In genomic region chr1:202968895-202969295, GRCh38 we compare ENCODE assay signal across 8 cellular contexts. TPM values are rescaled to one million over a fixed set of nuclear protein-coding genes. Genes with fewer than 3 reads are reported as not detected.
A peak's percentile ranks its signal among the peaks of the same experiment; 100 is the strongest.
DNase-seq lines count a peak whose midpoint lies in the region; ATAC-seq and TF ChIP-seq lines count a peak whose summit lies in the region.

No MANE protein-coding gene starts in this region.

- H3K36me3 ChIP-seq in H7 (replicated peaks; ENCODE audit: control insufficient read depth, insufficient read depth, low read length) (no peaks in the 10 kb centered on the region; the same call in 1 of the 2 replicates), endodermal cell (ENCODE audit: control insufficient read depth, insufficient read depth, low read length) (peaks cover 8% of the 10 kb centered on the region)

- H3K27me3 ChIP-seq in H7 (ENCODE audit: control insufficient read depth, insufficient read depth, low read length) (peaks cover 11% of the 10 kb centered on the region), endodermal cell (ENCODE audit: control insufficient read depth, insufficient read depth, low read length, poor library complexity, severe bottlenecking) (peaks cover 9% of the 10 kb centered on the region)

- peaks cover 3% of the 10 kb centered on the region for H3K36me3 Mint-ChIP-seq in T-helper 17 cell (ENCODE audit: low read depth)
- peaks cover 2% of the 10 kb centered on the region for H3K36me3 Mint-ChIP-seq in endodermal cell (ENCODE audit: low read depth)

- H3K9ac ChIP-seq in endodermal cell (ENCODE audit: extremely low read depth, low read length, poor library complexity, severe bottlenecking): no peak overlapping the region

- no peak overlapping the region for H3K27ac ChIP-seq in endodermal cell (ENCODE audit: low read depth, low read length)

- ATAC-seq in T-helper 17 cell: peak; percentile 43

- no peaks in the 10 kb centered on the region for H3K27me3 Mint-ChIP-seq in T-helper 17 cell
- H3K27me3 Mint-ChIP-seq in endodermal cell (ENCODE audit: insufficient read depth): peaks cover 3% of the 10 kb centered on the region

- TF ChIP-seq CTCF in endodermal cell (conservative IDR thresholded peaks at IDR 0.05): peak; percentile 85

- H3K4me1 ChIP-seq in endodermal cell (ENCODE audit: control insufficient read depth, insufficient read depth, low read length): peaks cover 14% of the 10 kb centered on the region

- H3K9me3 Mint-ChIP-seq in endodermal cell: no peaks in the 10 kb centered on the region

- H3K27ac Mint-ChIP-seq in T-helper 17 cell (peak overlapping the region; percentile 86), endodermal cell (peak overlapping the region; percentile 42)

- 45% methylated on average over 5 of the region's 5 CpGs; no CpG with 5 or more reads in 1 of the 2 experiments for WGBS in endodermal cell (ENCODE audit: insufficient coverage in 1 of 2, insufficient read length in 1 of 2), 2 experiments

- DNase-seq in activated CD4-positive, alpha-beta T cell treated with anti-CD3 and anti-CD28 coated beads for 4 hours: peak; percentile 22 to 24
- DNase-seq in activated CD4-positive, alpha-beta T cell treated with anti-CD3 and anti-CD28 coated beads, Interleukin-2, amount 50 U/mL, for 4 hours: no peak
- DNase-seq in H7: peak; percentile 79
- DNase-seq in NCI-H1092 treated with DMSO at 0.1 percent for 48 hours (lab: John Stamatoyannopoulos, UW): peak; percentile 57
- DNase-seq in T-helper 17 cell: no peak
- peak; percentile 78 for DNase-seq in endodermal cell
- DNase-seq in mucosa of gallbladder (ENCODE audit: low spot score): peak; percentile 66
- no peak for DNase-seq in NK-92 (lab: John Stamatoyannopoulos, UW; ENCODE audit: unreplicated experiment)

- H3K9me3 ChIP-seq in T-helper 17 cell (ENCODE audit: control insufficient read depth, low read length, poor library complexity, severe bottlenecking) (no peaks in the 10 kb centered on the region), endodermal cell (ENCODE audit: control insufficient read depth, low read length) (no peaks in the 10 kb centered on the region)

- H3K4me3 ChIP-seq in H7 (ENCODE audit: insufficient read depth, low read depth, low read length) (no peak overlapping the region), endodermal cell (ENCODE audit: low read length) (no peak overlapping the region)

- H3K4me1 Mint-ChIP-seq in T-helper 17 cell (peaks cover 27% of the 10 kb centered on the region), endodermal cell (peaks cover 36% of the 10 kb centered on the region)

- H3K4me3 Mint-ChIP-seq in T-helper 17 cell (no peak overlapping the region), endodermal cell (peak overlapping the region; percentile 14)

RNA-seq across cellular contexts. Expression of gene CYB5R1, which starts 1.8 kb away (rescaled TPM):
- 22.5 and 22.8 TPM in 2 replicates for total RNA-seq in H7 (2014; rRNA removed; shearing (Covaris generic))
- total RNA-seq in T-helper 17 cell (10 to 100 TPM; 41.6 to 42.4 TPM), endodermal cell (10 to 100 TPM; 15.7 to 18.0 TPM), mucosa of gallbladder (78.3 TPM)
- polyA plus RNA-seq in endodermal cell (2013, experiment 1 of 2): 26.7 TPM
- 25.8 TPM for polyA plus RNA-seq in endodermal cell (2013, experiment 2 of 2)

RNA-seq across cellular contexts. Expression of gene ADIPOR1, which starts 10.8 kb away (rescaled TPM):
- total RNA-seq in H7 (2014; rRNA removed; shearing (Covaris generic)): 133 and 134 TPM in 2 replicates
- 100 to 1,000 TPM in 1 of 2 donors, 10 to 100 TPM in 1; 65.8 to 126 TPM for total RNA-seq in T-helper 17 cell
- 10 to 100 TPM; 68.1 to 79.7 TPM for total RNA-seq in endodermal cell
- 62.2 TPM for polyA plus RNA-seq in endodermal cell (2013, experiment 1 of 2)
- polyA plus RNA-seq in endodermal cell (2013, experiment 2 of 2): 57.5 TPM
- total RNA-seq in mucosa of gallbladder: 80.4 TPM

RNA-seq across cellular contexts. Expression of gene TMEM183A, which starts 38.3 kb away (rescaled TPM):
- 164 and 193 TPM in 2 replicates for total RNA-seq in H7 (2014; rRNA removed; shearing (Covaris generic))
- 100 to 1,000 TPM; 118 to 130 TPM for total RNA-seq in T-helper 17 cell
- total RNA-seq in endodermal cell: 10 to 100 TPM; 88.9 to 89.7 TPM
- 76.9 TPM for polyA plus RNA-seq in endodermal cell (2013, experiment 1 of 2)
- polyA plus RNA-seq in endodermal cell (2013, experiment 2 of 2): 71.9 TPM
- total RNA-seq in mucosa of gallbladder: 46.3 TPM

RNA-seq across cellular contexts. Expression of gene KLHL12, which starts 41.9 kb away (rescaled TPM):
- 45.7 and 49.8 TPM in 2 replicates for total RNA-seq in H7 (2014; rRNA removed; shearing (Covaris generic))
- total RNA-seq in T-helper 17 cell (10 to 100 TPM; 16.7 to 21.1 TPM), endodermal cell (10 to 100 TPM; 34.4 to 39.4 TPM), mucosa of gallbladder (26.8 TPM)
- 31.4 TPM for polyA plus RNA-seq in endodermal cell (2013, experiment 1 of 2)
- 26.8 TPM for polyA plus RNA-seq in endodermal cell (2013, experiment 2 of 2)

RNA-seq across cellular contexts. Expression of gene PPFIA4, which starts 57.4 kb away (rescaled TPM):
- total RNA-seq in H7 (2014; rRNA removed; shearing (Covaris generic)): 3.1 and 7.4 TPM in 2 replicates
- total RNA-seq in T-helper 17 cell (1 to 10 TPM in 1 of 2 donors, under 1 TPM in 1; 0.81 to 1.5 TPM), endodermal cell (10 to 100 TPM in 1 of 2 donors, 1 to 10 TPM in 1; 8.4 to 12.1 TPM), mucosa of gallbladder (7.0 TPM)
- 10.6 TPM for polyA plus RNA-seq in endodermal cell (2013, experiment 1 of 2)
- 9.6 TPM for polyA plus RNA-seq in endodermal cell (2013, experiment 2 of 2)

Comparison
In these comparisons a context has a peak if more than half of its experiments do, and no peak if none do; other contexts are left out.
1. DNase-seq: peak in activated CD4-positive, alpha-beta T cell treated with anti-CD3 and anti-CD28 coated beads for 4 hours (2 of 2), H7 (single experiment), NCI-H1092 treated with DMSO at 0.1 percent for 48 hours (single experiment), endodermal cell (single experiment) and mucosa of gallbladder (single experiment); none in activated CD4-positive, alpha-beta T cell treated with anti-CD3 and anti-CD28 coated beads, Interleukin-2, amount 50 U/mL, for 4 hours (0 of 2), T-helper 17 cell (0 of 3) and NK-92 (single experiment).